13 cellular contexts compared by ENCODE assay signal in genomic region chr2:1653956-1654695, GRCh38.
DNase-seq lines count a peak whose midpoint lies in the region; ATAC-seq lines count a peak whose summit lies in the region.
"Had no signal": no experiment of that assay in that cellular context is flagged by ENCODE, and none has a peak within 500 bp of the region (broad histone marks: within the 10 kb centered on the region; RNA-seq: fewer than 3 reads in every experiment).

No MANE protein-coding gene starts in this region.

- intact Hi-C loops in sciatic nerve (cut with DNase I) = loop anchor here (10.0 kb wide), 1 partner anchor 91 kb away; the partner anchor contains the start of gene PXDN

- ATAC-seq in sciatic nerve (no peak), GM21447 (IDR thresholded peaks at IDR 0.05; ENCODE audit: unreplicated experiment) (no peak), HG02885 (IDR thresholded peaks at IDR 0.05; ENCODE audit: poor library complexity, unreplicated experiment) (no peak)
- ATAC-seq: activated CD8-positive, alpha-beta T cell treated with anti-CD3 and anti-CD28 coated beads, Interleukin-2, amount 10 ng/mL, durations not matched to agents 7 days and 5 days had no signal

- peak overlapping the region; percentile 70 for H3K9ac ChIP-seq in adipocyte (ENCODE audit: low read length)

- H3K4me3 ChIP-seq in adipocyte (ENCODE audit: low read length) = peak overlapping the region; percentile 56
- H3K4me3 ChIP-seq: adrenal gland had no signal

- no peaks in the 10 kb centered on the region for H3K27me3 ChIP-seq in adipocyte (replicated peaks; ENCODE audit: control insufficient read depth, insufficient read depth, low read length)
- H3K27me3 ChIP-seq: adrenal gland had no signal

- peaks cover 38% of the 10 kb centered on the region for H3K36me3 ChIP-seq in adipocyte (ENCODE audit: control insufficient read depth, insufficient read depth, low read length, severe bottlenecking)

- H3K9me3 ChIP-seq in adipocyte (ENCODE audit: control insufficient read depth, low read length) = no peaks in the 10 kb centered on the region
- H3K9me3 ChIP-seq: adrenal gland had no signal

- H3K4me1 ChIP-seq in adipocyte (ENCODE audit: control insufficient read depth, insufficient read depth, low read length) = peaks cover 62% of the 10 kb centered on the region

- peak; percentile 54 for DNase-seq in AG20443 (ENCODE audit: low spot score)
- peak; percentile 75 for DNase-seq in adipocyte (ENCODE audit: low read depth)
- peak; percentile 33 for DNase-seq in fibroblast of the conjunctiva (ENCODE audit: low read depth)
- DNase-seq in sciatic nerve (ENCODE audit: low spot score) = peak; percentile 34
- DNase-seq in cerebellar cortex (ENCODE audit: low spot score) = no peak
- no peak for DNase-seq in stimulated activated naive CD4-positive, alpha-beta T cell treated with Interleukin-2 at 50 U/mL for 16 hours (lab: John Stamatoyannopoulos, UW)
- DNase-seq: activated CD8-positive, alpha-beta T cell treated with anti-CD3 and anti-CD28 coated beads, Interleukin-2, amount 10 ng/mL, durations not matched to agents 7 days and 5 days; hypothalamus; Karpas-422; NCI-H345 had no signal

Comparison
In these comparisons a context has a peak if more than half of its experiments do, and no peak if none do; other contexts are left out.
1. DNase-seq: peak in AG20443 (single experiment), adipocyte (single experiment), fibroblast of the conjunctiva (single experiment) and sciatic nerve (single experiment); none in cerebellar cortex (single experiment) and stimulated activated naive CD4-positive, alpha-beta T cell treated with Interleukin-2 at 50 U/mL for 16 hours (single experiment).